Comparison of ENCODE assay signal across 1 cellular context in the genomic region with DNA sequence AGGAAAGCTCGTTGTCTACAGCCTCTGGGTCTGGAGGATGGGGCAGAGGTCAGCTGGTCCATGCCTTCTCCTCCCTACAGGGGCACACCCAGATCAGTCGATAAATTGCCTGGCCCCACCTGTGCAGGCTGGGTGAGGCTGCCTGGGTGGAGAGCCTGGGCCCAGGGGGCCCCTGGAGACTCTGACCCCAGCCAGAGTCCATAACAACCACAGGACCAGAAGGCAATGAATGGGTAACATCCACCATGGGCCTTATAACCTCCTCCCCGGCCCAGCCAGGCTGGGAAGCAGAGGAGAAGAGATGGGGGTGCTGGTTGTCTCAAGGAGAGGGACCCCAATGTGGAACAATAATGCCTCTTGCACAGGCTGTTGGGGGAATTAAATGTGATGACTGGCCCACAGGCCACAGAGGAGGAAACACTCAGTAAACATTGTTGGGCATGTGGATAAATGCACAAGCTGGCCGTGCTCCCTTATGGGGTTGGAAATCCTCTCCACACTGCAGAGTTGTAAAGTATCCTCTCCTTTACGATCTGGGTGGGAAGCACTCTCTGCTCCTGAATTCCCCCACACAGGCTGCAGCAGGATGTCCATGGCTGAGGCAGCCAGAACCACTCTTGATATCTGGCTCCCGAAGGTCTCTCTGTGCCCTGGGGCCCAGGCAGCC.
TF ChIP-seq lines count a peak whose summit lies in the region.

No MANE protein-coding gene starts in this region.

TF ChIP-seq in H1, 55 proteins besides CTCF, POLR2A, EP300 and RAD21:
- TF ChIP-seq SUZ12 (IDR thresholded peaks at IDR 0.05; ENCODE audit: low read length) (no peak), HDAC6 (IDR thresholded peaks at IDR 0.05; ENCODE audit: low read depth, low read length) (no peak), CBX5 (IDR thresholded peaks at IDR 0.05; ENCODE audit: low read depth, low read length) (no peak), SIX5 (IDR thresholded peaks at IDR 0.05; ENCODE audit: low read depth, low read length) (no peak), EZH2 (IDR thresholded peaks at IDR 0.05; ENCODE audit: low read depth, low read length, severe bottlenecking) (no peak), PHF8 (conservative IDR thresholded peaks at IDR 0.05; ENCODE audit: low read depth, low read length) (no peak), TEAD4 (IDR thresholded peaks at IDR 0.05; ENCODE audit: low read depth, low read length) (no peak), CHD1 (IDR thresholded peaks at IDR 0.05; ENCODE audit: low read depth, low read length) (no peak), SP1 (IDR thresholded peaks at IDR 0.05; ENCODE audit: low read depth, low read length) (no peak), RXRA (IDR thresholded peaks at IDR 0.05; ENCODE audit: insufficient read depth, low read depth, low read length) (no peak), TAF1 (IDR thresholded peaks at IDR 0.05; ENCODE audit: low read depth, low read length) (no peak)
TF ChIP-seq in H1: peak in this region for 0.
